Comparison of ENCODE assay signal across 12 cellular contexts in genomic region chrX:148133099-148133725, GRCh38.
DNase-seq lines count a peak whose midpoint lies in the region; ATAC-seq, FAIRE-seq and TF ChIP-seq lines count a peak whose summit lies in the region.
"Had no signal": no experiment of that assay in that cellular context is flagged by ENCODE, and none has a peak within 500 bp of the region (broad histone marks: within the 10 kb centered on the region; RNA-seq: fewer than 3 reads in every experiment).

No MANE protein-coding gene starts in this region.

- no peak overlapping the region for H3K4me3 Mint-ChIP-seq in stimulated activated memory B cell treated with anti-CD40 and anti-IgM and Interleukin-4, amounts not matched to agents 10 μg/mL and 1 μg/mL and 100 μg/mL, for 72 hours

- peak; percentile 1 for DNase-seq in CD1c-positive myeloid dendritic cell (ENCODE audit: extremely low spot score)
- no peak for DNase-seq in HL-60 (ENCODE audit: low read depth in 1 of 2, low spot score in 1 of 2)
- DNase-seq in RPMI7951 (ENCODE audit: low read depth): peak; percentile 1
- DNase-seq in islet precursor cell: no peak
- DNase-seq: IMR-90, stomach had no signal

- H3K27ac ChIP-seq in HL-60 (replicated peaks): peak overlapping the region; percentile 14; the same call in 1 of the 2 replicates
- H3K27ac ChIP-seq: RWPE1, stomach had no signal

- H3K27me3 ChIP-seq in HL-60 (ENCODE audit: insufficient read depth, poor library complexity, severe bottlenecking): no peaks in the 10 kb centered on the region
- H3K27me3 ChIP-seq: stomach had no signal

- no peak for TF ChIP-seq CTCF in HL-60 (IDR thresholded peaks at IDR 0.05; ENCODE audit: insufficient read depth, low read length)

- no peak overlapping the region for H3K4me3 ChIP-seq in HL-60 (replicated peaks; ENCODE audit: insufficient read depth, low read length)
- H3K4me3 ChIP-seq: stomach had no signal

- no peaks in the 10 kb centered on the region for H3K4me1 Mint-ChIP-seq in stimulated activated memory B cell treated with anti-CD40 and anti-IgM and Interleukin-4, amounts not matched to agents 10 μg/mL and 1 μg/mL and 100 μg/mL, for 72 hours

- no peak overlapping the region for H3K27ac Mint-ChIP-seq in stimulated activated memory B cell treated with anti-CD40 and anti-IgM and Interleukin-4, amounts not matched to agents 10 μg/mL and 1 μg/mL and 100 μg/mL, for 72 hours

- H3K9me3 Mint-ChIP-seq in stimulated activated memory B cell treated with anti-CD40 and anti-IgM and Interleukin-4, amounts not matched to agents 10 μg/mL and 1 μg/mL and 100 μg/mL, for 72 hours: no peaks in the 10 kb centered on the region

- FAIRE-seq in islet of Langerhans (lab: Jason Lieb, UNC): peak; percentile 70
- FAIRE-seq: G401.6 had no signal

- no peak for ATAC-seq in esophagus mucosa
- no peak for ATAC-seq in HG03520 (IDR thresholded peaks at IDR 0.05; ENCODE audit: unreplicated experiment)
- ATAC-seq in stimulated activated memory B cell treated with anti-CD40 and anti-IgM and Interleukin-4, amounts not matched to agents 10 μg/mL and 1 μg/mL and 100 μg/mL, for 72 hours: no peak

- no peaks in the 10 kb centered on the region for H3K36me3 Mint-ChIP-seq in stimulated activated memory B cell treated with anti-CD40 and anti-IgM and Interleukin-4, amounts not matched to agents 10 μg/mL and 1 μg/mL and 100 μg/mL, for 72 hours

- H3K27me3 Mint-ChIP-seq in stimulated activated memory B cell treated with anti-CD40 and anti-IgM and Interleukin-4, amounts not matched to agents 10 μg/mL and 1 μg/mL and 100 μg/mL, for 72 hours: no peaks in the 10 kb centered on the region

Comparison
In these comparisons a context has a peak if more than half of its experiments do, and no peak if none do; other contexts are left out.
1. DNase-seq: peak in CD1c-positive myeloid dendritic cell (single experiment) and RPMI7951 (single experiment); none in HL-60 (0 of 2) and islet precursor cell (single experiment).